Comparison of ENCODE assay signal across 17 cellular contexts in the genomic region with DNA sequence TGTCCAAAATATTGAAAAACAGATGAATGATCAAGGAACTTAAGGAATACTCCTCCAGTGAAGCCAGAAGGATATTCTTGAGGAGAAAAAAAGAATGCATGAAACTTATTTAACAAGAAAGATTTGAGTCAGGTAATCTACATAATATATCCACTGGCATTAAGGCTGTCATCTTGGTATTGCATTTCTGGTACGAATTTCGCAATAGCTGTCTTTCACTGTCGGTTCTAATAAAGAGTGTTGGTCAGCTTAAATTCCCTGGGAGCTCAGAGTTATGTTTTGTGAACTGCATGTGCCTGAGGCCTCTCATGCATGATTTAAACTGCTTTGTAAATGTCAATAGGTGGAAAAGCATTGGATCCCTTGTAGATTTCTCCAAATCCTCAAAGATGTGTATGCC.
A peak's percentile ranks its signal among the peaks of the same experiment; 100 is the strongest.
DNase-seq lines count a peak whose midpoint lies in the region; ATAC-seq, FAIRE-seq and TF ChIP-seq lines count a peak whose summit lies in the region.
"Had no signal": no experiment of that assay in that cellular context is flagged by ENCODE, and none has a peak within 500 bp of the region (broad histone marks: within the 10 kb centered on the region; RNA-seq: fewer than 3 reads in every experiment).

No MANE protein-coding gene starts in this region.

- FAIRE-seq in HTR-8/SVneo (lab: Jason Lieb, UNC) = no peak

- H3K4me3 Mint-ChIP-seq in activated T-cell treated with anti-CD3 and anti-CD28 coated beads, Interleukin-2, amount 50 U/mL, for 4 hours = no peak overlapping the region
- H3K4me3 Mint-ChIP-seq: CD8-positive, alpha-beta memory T cell had no signal

- no peaks in the 10 kb centered on the region for H3K27me3 Mint-ChIP-seq in activated T-cell treated with anti-CD3 and anti-CD28 coated beads, Interleukin-2, amount 50 U/mL, for 4 hours (ENCODE audit: low read depth)

- H3K4me1 Mint-ChIP-seq in activated T-cell treated with anti-CD3 and anti-CD28 coated beads, Interleukin-2, amount 50 U/mL, for 4 hours (ENCODE audit: low read depth) = no peaks in the 10 kb centered on the region
- H3K4me1 Mint-ChIP-seq: CD8-positive, alpha-beta memory T cell had no signal

- ATAC-seq in SK-N-SH treated with all-trans-retinoic acid at 6 μM for 48 hours (no peak), esophagus mucosa (peak; percentile 88), GM19455 (IDR thresholded peaks at IDR 0.05; ENCODE audit: unreplicated experiment) (no peak), HG03521 (IDR thresholded peaks at IDR 0.05; ENCODE audit: unreplicated experiment) (no peak)
- no peak for ATAC-seq in activated T-cell treated with anti-CD3 and anti-CD28 coated beads, Interleukin-2, amount 50 U/mL, for 4 hours

- DNase-seq in HTR-8/SVneo (ENCODE audit: insufficient read length, low spot score) = peak; percentile 24
- DNase-seq in renal cortical epithelial cell (ENCODE audit: low read depth) = peak; percentile 71
- no peak for DNase-seq in activated T-cell treated with anti-CD3 and anti-CD28 coated beads, Interleukin-2, amount 50 U/mL, for 4 hours
- no peak for DNase-seq in kidney glomerular epithelial cell (lab: John Stamatoyannopoulos, UW)
- DNase-seq: CD8-positive, alpha-beta memory T cell; HCEC 1CT; KBM-7; NCI-H1092 treated with DMSO at 0.1 percent for 48 hours; NCI-H187; NCI-H2171 treated with DMSO at 0.1 percent for 48 hours; NCI-H510A treated with DMSO at 0.1 percent for 48 hours; Peyer's patch; Right ventricle myocardium superior had no signal

- H3K36me3 Mint-ChIP-seq in activated T-cell treated with anti-CD3 and anti-CD28 coated beads, Interleukin-2, amount 50 U/mL, for 4 hours (ENCODE audit: insufficient read depth) = no peaks in the 10 kb centered on the region

- H3K9me3 Mint-ChIP-seq in activated T-cell treated with anti-CD3 and anti-CD28 coated beads, Interleukin-2, amount 50 U/mL, for 4 hours = no peaks in the 10 kb centered on the region
- H3K9me3 Mint-ChIP-seq: CD8-positive, alpha-beta memory T cell had no signal

TF ChIP-seq in SK-N-SH treated with all-trans-retinoic acid at 6 μM for 48 hours, 23 proteins besides CTCF, POLR2A, EP300 and RAD21:
- peak; percentile 66 for TF ChIP-seq ISL1 (CRISPR knock-in tag; IDR thresholded peaks at IDR 0.05)
- no peak for TF ChIP-seq ZC3H10 (CRISPR knock-in tag; IDR thresholded peaks at IDR 0.05)
- TF ChIP-seq PPARA (CRISPR knock-in tag; IDR thresholded peaks at IDR 0.05; ENCODE audit: borderline replicate concordance) = no peak
- TF ChIP-seq ZFP3 (CRISPR knock-in tag; IDR thresholded peaks at IDR 0.05) = no peak

Comparison
In these comparisons a context has a peak if more than half of its experiments do, and no peak if none do; other contexts are left out.
1. DNase-seq: peak in HTR-8/SVneo (single experiment) and renal cortical epithelial cell (single experiment); none in activated T-cell treated with anti-CD3 and anti-CD28 coated beads, Interleukin-2, amount 50 U/mL, for 4 hours (single experiment) and kidney glomerular epithelial cell (single experiment).